Comparison of ENCODE assay signal across 24 cellular contexts in the genomic region with DNA sequence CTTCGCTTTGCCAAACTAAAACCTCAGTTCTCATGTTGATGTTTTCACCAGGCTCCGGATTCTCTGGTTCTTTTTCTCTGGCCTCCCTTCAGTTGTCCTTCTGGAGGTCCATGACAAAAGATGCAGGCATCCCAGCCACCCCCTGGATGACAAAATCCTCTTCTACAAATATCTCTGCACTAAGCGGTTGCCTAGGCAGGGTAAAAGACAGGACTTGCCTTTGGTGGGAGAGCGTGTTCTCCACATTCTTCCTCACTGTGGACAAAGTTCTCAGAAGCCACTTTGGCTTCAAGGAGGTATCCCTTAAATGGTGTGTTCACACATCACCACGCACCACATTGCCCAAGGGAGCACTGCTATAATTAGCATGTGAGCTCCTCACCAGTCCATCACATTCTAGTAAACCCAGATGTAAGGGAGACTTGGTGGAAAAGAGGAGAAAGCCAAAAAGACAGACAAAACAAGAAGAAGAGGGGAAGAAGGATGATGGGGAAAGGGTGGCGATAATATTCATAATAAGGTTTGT. TPM values are rescaled to one million over a fixed set of nuclear protein-coding genes. Genes with fewer than 3 reads are reported as not detected.
A peak's percentile ranks its signal among the peaks of the same experiment; 100 is the strongest.
DNase-seq lines count a peak whose midpoint lies in the region; ATAC-seq, FAIRE-seq and TF ChIP-seq lines count a peak whose summit lies in the region.
"Had no signal": no experiment of that assay in that cellular context is flagged by ENCODE, and none has a peak within 500 bp of the region (broad histone marks: within the 10 kb centered on the region; RNA-seq: fewer than 3 reads in every experiment).

No MANE protein-coding gene starts in this region.

- H3K4me3 ChIP-seq in heart right ventricle (no peak overlapping the region), tibial artery (peak overlapping the region; percentile 30 to 34), pancreas (no peak overlapping the region)

- H3K4me1 Mint-ChIP-seq in activated T-cell treated with anti-CD3 and anti-CD28 coated beads, Interleukin-2, amount 50 U/mL, for 24 hours (ENCODE audit: low read depth): no peaks in the 10 kb centered on the region

- no peak overlapping the region for H3K27ac Mint-ChIP-seq in activated T-cell treated with anti-CD3 and anti-CD28 coated beads, Interleukin-2, amount 50 U/mL, for 24 hours
- H3K27ac Mint-ChIP-seq: CD4-positive, alpha-beta T cell had no signal

- H3K9me3 Mint-ChIP-seq in activated T-cell treated with anti-CD3 and anti-CD28 coated beads, Interleukin-2, amount 50 U/mL, for 24 hours: peaks cover 6% of the 10 kb centered on the region

- DNase-seq in activated T-cell treated with anti-CD3 and anti-CD28 coated beads, Interleukin-2, amount 50 U/mL, for 24 hours: peak; percentile 16
- no peak for DNase-seq in activated T-cell treated with anti-CD3 and anti-CD28 coated beads, Interleukin-2, amount 50 U/mL, for 48 hours
- no peak for DNase-seq in heart right ventricle
- peak; percentile 4 for DNase-seq in middle frontal gyrus (ENCODE audit: extremely low spot score, low spot score)
- DNase-seq in tibial artery: peak in 1 of 2 donors; percentile 81
- DNase-seq in pancreas: no peak
- DNase-seq in NCI-H510A treated with DMSO at 0.1 percent for 48 hours (lab: John Stamatoyannopoulos, UW): no peak
- no peak for DNase-seq in NCI-H510A (lab: John Stamatoyannopoulos, UW)
- DNase-seq: 8988T; ACHN; CD4-positive, alpha-beta T cell; COR-L47; DMS53; NCI-H1092; NCI-H1417 treated with DMSO at 0.1 percent for 48 hours; NCI-H1694 treated with DMSO at 0.1 percent for 48 hours; NCI-H2081; NCI-H226; NCI-H526; NCI-H82; NK-92 treated with Interleukin-12 subunit alpha and Interleukin-12 subunit beta, amount 100 ng/mL, for 24 hours; PC-3 had no signal

- H3K36me3 ChIP-seq in heart right ventricle: no peaks in the 10 kb centered on the region
- H3K36me3 ChIP-seq in tibial artery: no peaks in the 10 kb centered on the region
- no peaks in the 10 kb centered on the region for H3K36me3 ChIP-seq in pancreas

- H3K27ac ChIP-seq in heart right ventricle (peak overlapping the region in 1 of 10 donors; percentile 35), tibial artery (peak overlapping the region; percentile 75 to 76), pancreas (no peak overlapping the region)

- no peak overlapping the region for H3K4me3 Mint-ChIP-seq in activated T-cell treated with anti-CD3 and anti-CD28 coated beads, Interleukin-2, amount 50 U/mL, for 24 hours
- H3K4me3 Mint-ChIP-seq: CD4-positive, alpha-beta T cell had no signal

- intact Hi-C loops in heart right ventricle (cut with DNase I) (no loop called here), tibial artery (cut with DNase I; ENCODE audit: low total_unique reads) (no loop called here), pancreas (cut with DNase I) (no loop called here)

- no peak for FAIRE-seq in pancreas (lab: Jason Lieb, UNC)
- FAIRE-seq: GM18507, H54 had no signal

- H3K27me3 Mint-ChIP-seq in activated T-cell treated with anti-CD3 and anti-CD28 coated beads, Interleukin-2, amount 50 U/mL, for 24 hours: peaks cover 6% of the 10 kb centered on the region

- TF ChIP-seq CTCF in heart right ventricle (IDR thresholded peaks at IDR 0.05) (no peak), tibial artery (IDR thresholded peaks at IDR 0.05) (no peak), pancreas (IDR thresholded peaks at IDR 0.05) (no peak)

- H3K4me1 ChIP-seq in heart right ventricle (peaks cover 0 to 7% (median 0%) of the 10 kb centered on the region in 9 donors), tibial artery (peaks cover 0 to 38% (median 0%) of the 10 kb centered on the region in 4 donors), pancreas (peaks cover 0 to 7% (median 6%) of the 10 kb centered on the region in 3 donors)

- ATAC-seq in heart right ventricle: peak in 6 of 8 donors; percentile 64 to 94 (median 76)
- no peak for ATAC-seq in pancreas
- ATAC-seq: PC-3 had no signal

- H3K36me3 Mint-ChIP-seq in activated T-cell treated with anti-CD3 and anti-CD28 coated beads, Interleukin-2, amount 50 U/mL, for 24 hours (ENCODE audit: low read depth): no peaks in the 10 kb centered on the region

- H3K9me3 ChIP-seq in heart right ventricle (peaks cover 0 to 13% (median 0%) of the 10 kb centered on the region in 11 donors), tibial artery (no peaks in the 10 kb centered on the region), pancreas (no peaks in the 10 kb centered on the region)

- H3K27me3 ChIP-seq in heart right ventricle: no peaks in the 10 kb centered on the region
- no peaks in the 10 kb centered on the region for H3K27me3 ChIP-seq in tibial artery
- no peaks in the 10 kb centered on the region for H3K27me3 ChIP-seq in pancreas

- 62 to 66% methylated on average over 6 of the region's 6 CpGs for WGBS in heart right ventricle, 2 donors
- WGBS in pancreas, 2 donors: 72 to 79% methylated on average over 6 of the region's 6 CpGs

RNA-seq across cellular contexts. Expression of a gene that starts 23.6 kb away (rescaled TPM):
- 100 to 1,000 TPM; 170 to 416 (median 253) TPM for total RNA-seq in heart right ventricle
- polyA plus RNA-seq in heart right ventricle: 100 to 1,000 TPM; 123 to 661 TPM
- total RNA-seq in pancreas: 10 to 100 TPM; 17.8 to 29.7 (median 26.0) TPM
- polyA plus RNA-seq in pancreas: 100 to 1,000 TPM in 1 of 2 donors, 10 to 100 TPM in 1; 29.2 to 120 TPM

Comparison
In these comparisons a context has a peak if more than half of its experiments do, and no peak if none do; other contexts are left out.
1. DNase-seq: peak in activated T-cell treated with anti-CD3 and anti-CD28 coated beads, Interleukin-2, amount 50 U/mL, for 24 hours (single experiment) and middle frontal gyrus (single experiment); none in activated T-cell treated with anti-CD3 and anti-CD28 coated beads, Interleukin-2, amount 50 U/mL, for 48 hours (0 of 2), heart right ventricle (0 of 2), pancreas (0 of 6), NCI-H510A treated with DMSO at 0.1 percent for 48 hours (single experiment) and NCI-H510A (single experiment).
2. ATAC-seq: peak in heart right ventricle (6 of 8); none in pancreas (0 of 4).
3. H3K27ac ChIP-seq: peak in tibial artery (2 of 2); none in pancreas (0 of 4).
4. H3K4me3 ChIP-seq: peak in tibial artery (2 of 2); none in heart right ventricle (0 of 10) and pancreas (0 of 4).
5. RNA of a gene that starts 23.6 kb away (total RNA-seq): 170 to 416 TPM in heart right ventricle; 17.8 to 29.7 TPM in pancreas; every median in the first group is over 4 times any median in the second.